15 cellular contexts compared by ENCODE assay signal in the genomic region with DNA sequence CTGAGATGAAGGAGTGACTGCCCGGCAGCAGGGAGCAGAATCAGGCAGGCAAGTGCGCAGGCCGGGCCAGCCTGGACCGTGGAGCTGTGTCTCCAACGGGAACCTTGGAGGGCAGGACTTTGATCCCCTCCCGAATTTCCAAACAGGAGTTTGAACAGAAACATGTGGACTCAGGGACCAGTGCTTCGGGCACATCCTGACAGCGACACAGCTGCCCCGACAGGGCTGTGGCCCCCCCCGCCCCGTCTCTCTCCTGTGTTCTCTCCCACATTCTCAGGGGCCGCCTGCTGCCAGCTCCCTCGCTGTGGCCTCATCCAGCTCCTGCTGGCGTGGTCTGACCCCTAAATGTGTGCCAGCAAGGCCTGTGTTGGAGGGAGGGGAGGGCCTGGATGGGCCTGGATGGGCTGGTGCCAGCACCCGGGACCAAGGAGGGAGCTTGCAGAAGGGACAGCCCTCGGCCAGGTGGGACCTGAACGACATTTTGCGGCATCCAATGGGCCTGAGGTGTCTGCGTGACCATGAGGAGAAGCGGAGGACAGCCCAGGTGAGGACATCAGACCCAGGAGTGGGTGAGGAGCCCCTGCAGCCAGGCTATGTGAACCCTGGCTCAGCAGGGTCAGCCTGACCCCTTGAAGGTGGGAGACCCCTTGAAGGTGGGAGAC.
DNase-seq lines count a peak whose midpoint lies in the region; ATAC-seq and TF ChIP-seq lines count a peak whose summit lies in the region.
"Had no signal": no experiment of that assay in that cellular context is flagged by ENCODE, and none has a peak within 500 bp of the region (broad histone marks: within the 10 kb centered on the region; RNA-seq: fewer than 3 reads in every experiment).

No MANE protein-coding gene starts in this region.

- H3K9me3 ChIP-seq in RWPE2 (ENCODE audit: severe bottlenecking): peaks cover 6% of the 10 kb centered on the region
- H3K9me3 ChIP-seq in left lung: peaks cover 0 to 1% of the 10 kb centered on the region in 2 donors
- H3K9me3 ChIP-seq in spleen: no peaks in the 10 kb centered on the region

- H3K27ac ChIP-seq in RWPE2 (ENCODE audit: poor library complexity, severe bottlenecking) (no peak overlapping the region), left lung (no peak overlapping the region), spleen (peak overlapping the region in 4 of 8 donors; percentile 34 to 55 (median 44))
- H3K27ac ChIP-seq: BLaER1 had no signal

- DNase-seq in activated naive CD4-positive, alpha-beta T cell treated with anti-CD3 and anti-CD28 coated beads, Interleukin-2, amount 10 ng/mL, durations not matched to agents 7 days and 5 days: peak; percentile 10
- DNase-seq in activated naive CD4-positive, alpha-beta T cell (lab: John Stamatoyannopoulos, UW): no peak
- peak; percentile 52 for DNase-seq in RWPE2 (ENCODE audit: low spot score)
- peak; percentile 22 to 64 for DNase-seq in left lung
- DNase-seq in spleen: peak; percentile 69
- DNase-seq in stimulated activated effector memory CD8-positive, alpha-beta T cell treated with anti-CD3 and anti-CD28 coated beads, Interleukin-12 subunit alpha, Interleukin-12 subunit beta, amount 100 ng/mL, for 72 hours (ENCODE audit: low spot score in 2 of 2): no peak
- DNase-seq in mucosa of gallbladder (ENCODE audit: low spot score): no peak
- DNase-seq: DND-41, KBM-7, NCI-H146, NCI-H2081, NCI-H774 had no signal

- ATAC-seq in RWPE2 (ENCODE audit: low read depth) (no peak), left lung (no peak), GM21529 (IDR thresholded peaks at IDR 0.05; ENCODE audit: unreplicated experiment) (no peak)
- no peak for ATAC-seq in stimulated activated effector memory CD8-positive, alpha-beta T cell treated with anti-CD3 and anti-CD28 coated beads, Interleukin-12 subunit alpha, Interleukin-12 subunit beta, amount 100 ng/mL, for 72 hours

- H3K27me3 Mint-ChIP-seq in activated naive CD4-positive, alpha-beta T cell treated with anti-CD3 and anti-CD28 coated beads, Interleukin-2, amount 10 ng/mL, durations not matched to agents 7 days and 5 days: no peaks in the 10 kb centered on the region

- H3K36me3 ChIP-seq in RWPE2 (ENCODE audit: low read depth): no peaks in the 10 kb centered on the region
- H3K36me3 ChIP-seq in left lung: no peaks in the 10 kb centered on the region
- H3K36me3 ChIP-seq in spleen: peaks cover 0 to 8% (median 0%) of the 10 kb centered on the region in 6 donors
- H3K36me3 ChIP-seq: BLaER1, HAP-1 had no signal

- H3K4me3 Mint-ChIP-seq in activated naive CD4-positive, alpha-beta T cell treated with anti-CD3 and anti-CD28 coated beads, Interleukin-2, amount 10 ng/mL, durations not matched to agents 7 days and 5 days: no peak overlapping the region
- H3K4me3 Mint-ChIP-seq in stimulated activated effector memory CD8-positive, alpha-beta T cell treated with anti-CD3 and anti-CD28 coated beads, Interleukin-12 subunit alpha, Interleukin-12 subunit beta, amount 100 ng/mL, for 72 hours: no peak overlapping the region

- 79 to 92% (median 84%) methylated on average over 15 to 20 of the region's 20 CpGs for WGBS in spleen, 5 donors

- H3K27ac Mint-ChIP-seq in activated naive CD4-positive, alpha-beta T cell treated with anti-CD3 and anti-CD28 coated beads, Interleukin-2, amount 10 ng/mL, durations not matched to agents 7 days and 5 days: no peak overlapping the region
- H3K27ac Mint-ChIP-seq in stimulated activated effector memory CD8-positive, alpha-beta T cell treated with anti-CD3 and anti-CD28 coated beads, Interleukin-12 subunit alpha, Interleukin-12 subunit beta, amount 100 ng/mL, for 72 hours: no peak overlapping the region

- TF ChIP-seq CTCF in RWPE2 (IDR thresholded peaks at IDR 0.05; ENCODE audit: poor library complexity, severe bottlenecking) (no peak), left lung (IDR thresholded peaks at IDR 0.05) (no peak), spleen (IDR thresholded peaks at IDR 0.05 in 8 of 11, conservative IDR thresholded peaks at IDR 0.05 in 3 of 11) (no peak)

- H3K36me3 Mint-ChIP-seq in activated naive CD4-positive, alpha-beta T cell treated with anti-CD3 and anti-CD28 coated beads, Interleukin-2, amount 10 ng/mL, durations not matched to agents 7 days and 5 days: no peaks in the 10 kb centered on the region
- no peaks in the 10 kb centered on the region for H3K36me3 Mint-ChIP-seq in stimulated activated effector memory CD8-positive, alpha-beta T cell treated with anti-CD3 and anti-CD28 coated beads, Interleukin-12 subunit alpha, Interleukin-12 subunit beta, amount 100 ng/mL, for 72 hours

- H3K9me3 Mint-ChIP-seq in activated naive CD4-positive, alpha-beta T cell treated with anti-CD3 and anti-CD28 coated beads, Interleukin-2, amount 10 ng/mL, durations not matched to agents 7 days and 5 days: no peaks in the 10 kb centered on the region
- no peaks in the 10 kb centered on the region for H3K9me3 Mint-ChIP-seq in stimulated activated effector memory CD8-positive, alpha-beta T cell treated with anti-CD3 and anti-CD28 coated beads, Interleukin-12 subunit alpha, Interleukin-12 subunit beta, amount 100 ng/mL, for 72 hours

- H3K4me3 ChIP-seq in RWPE2 (ENCODE audit: severe bottlenecking) (no peak overlapping the region), left lung (no peak overlapping the region), spleen (no peak overlapping the region)
- H3K4me3 ChIP-seq: BLaER1, HAP-1 had no signal

- intact Hi-C loops in left lung (cut with DNase I): no loop called here
- intact Hi-C loops in spleen (cut with DNase I; ENCODE audit: low total_unique reads): no loop called here

- H3K4me1 Mint-ChIP-seq in activated naive CD4-positive, alpha-beta T cell treated with anti-CD3 and anti-CD28 coated beads, Interleukin-2, amount 10 ng/mL, durations not matched to agents 7 days and 5 days: no peaks in the 10 kb centered on the region
- no peaks in the 10 kb centered on the region for H3K4me1 Mint-ChIP-seq in stimulated activated effector memory CD8-positive, alpha-beta T cell treated with anti-CD3 and anti-CD28 coated beads, Interleukin-12 subunit alpha, Interleukin-12 subunit beta, amount 100 ng/mL, for 72 hours

- CTCF ChIA-PET in activated naive CD4-positive, alpha-beta T cell treated with anti-CD3 and anti-CD28 coated beads, Interleukin-2, amount 10 ng/mL, durations not matched to agents 7 days and 5 days (lab: Charles Lee): no interaction called here

- H3K27me3 ChIP-seq in RWPE2 (ENCODE audit: insufficient read depth, poor library complexity, severe bottlenecking) (no peaks in the 10 kb centered on the region), left lung (no peaks in the 10 kb centered on the region), spleen (replicated peaks in 1 of 7) (no peaks in the 10 kb centered on the region)
- H3K27me3 ChIP-seq: BLaER1 had no signal

- no peak for TF ChIP-seq POLR2A in spleen (IDR thresholded peaks at IDR 0.05)

- no peaks in the 10 kb centered on the region for H3K4me1 ChIP-seq in RWPE2 (ENCODE audit: insufficient read depth, poor library complexity, severe bottlenecking)
- H3K4me1 ChIP-seq in left lung: no peaks in the 10 kb centered on the region
- H3K4me1 ChIP-seq in spleen: peaks cover 0 to 41% (median 7%) of the 10 kb centered on the region in 6 donors
- H3K4me1 ChIP-seq: HAP-1 had no signal

Comparison
In these comparisons a context has a peak if more than half of its experiments do, and no peak if none do; other contexts are left out.
1. DNase-seq: peak in activated naive CD4-positive, alpha-beta T cell treated with anti-CD3 and anti-CD28 coated beads, Interleukin-2, amount 10 ng/mL, durations not matched to agents 7 days and 5 days (single experiment), RWPE2 (single experiment), left lung (2 of 2) and spleen (single experiment); none in activated naive CD4-positive, alpha-beta T cell (0 of 4), stimulated activated effector memory CD8-positive, alpha-beta T cell treated with anti-CD3 and anti-CD28 coated beads, Interleukin-12 subunit alpha, Interleukin-12 subunit beta, amount 100 ng/mL, for 72 hours (0 of 2) and mucosa of gallbladder (single experiment).